Comparison of ENCODE assay signal across 1 cellular context in genomic region chr11:57320719-57321387, GRCh38.
A peak's percentile ranks its signal among the peaks of the same experiment; 100 is the strongest.
TF ChIP-seq lines count a peak whose summit lies in the region.

No MANE protein-coding gene starts in this region.

TF ChIP-seq in HepG2, 621 proteins besides CTCF, POLR2A, EP300 and RAD21 (continues in another document):
- no peak for TF ChIP-seq ZNF460 (CRISPR knock-in tag; IDR thresholded peaks at IDR 0.05; ENCODE audit: borderline replicate concordance)
- no peak for TF ChIP-seq KLF16 (CRISPR knock-in tag; IDR thresholded peaks at IDR 0.05)
- no peak for TF ChIP-seq ZNF367 (CRISPR knock-in tag; IDR thresholded peaks at IDR 0.05; ENCODE audit: borderline replicate concordance)
- no peak for TF ChIP-seq ZSCAN30 (CRISPR knock-in tag; IDR thresholded peaks at IDR 0.05)
- no peak for TF ChIP-seq NBN (conservative IDR thresholded peaks at IDR 0.05)
- no peak for TF ChIP-seq CREM (IDR thresholded peaks at IDR 0.05)
- TF ChIP-seq CREM (CRISPR knock-in tag; IDR thresholded peaks at IDR 0.05) = no peak
- no peak for TF ChIP-seq ETV6 (CRISPR knock-in tag; conservative IDR thresholded peaks at IDR 0.05)
- TF ChIP-seq TOPORS (CRISPR knock-in tag; IDR thresholded peaks at IDR 0.05) = no peak
- peak; percentile 66 for TF ChIP-seq ZFP36 (IDR thresholded peaks at IDR 0.05; ENCODE audit: borderline replicate concordance, low read depth, low read length, partially characterized antibody)
- no peak for TF ChIP-seq ZNF704 (CRISPR knock-in tag; IDR thresholded peaks at IDR 0.05; ENCODE audit: borderline replicate concordance)
- TF ChIP-seq ZNF883 (CRISPR knock-in tag; IDR thresholded peaks at IDR 0.05; ENCODE audit: not compliant biosample characterization) = no peak
- no peak for TF ChIP-seq ZNF782 (CRISPR knock-in tag; IDR thresholded peaks at IDR 0.05; ENCODE audit: borderline replicate concordance)
- no peak for TF ChIP-seq MYNN (CRISPR knock-in tag; IDR thresholded peaks at IDR 0.05; ENCODE audit: low read depth)
- no peak for TF ChIP-seq MBNL3 (CRISPR knock-in tag; conservative IDR thresholded peaks at IDR 0.05)
- TF ChIP-seq ZFP90 (CRISPR knock-in tag; IDR thresholded peaks at IDR 0.05; ENCODE audit: borderline replicate concordance) = no peak
- TF ChIP-seq ZFP82 (CRISPR knock-in tag; IDR thresholded peaks at IDR 0.05; ENCODE audit: borderline replicate concordance) = no peak
- TF ChIP-seq ZNF709 (CRISPR knock-in tag; IDR thresholded peaks at IDR 0.05) = no peak
- no peak for TF ChIP-seq ZFX (CRISPR knock-in tag; IDR thresholded peaks at IDR 0.05; ENCODE audit: low read depth)
- TF ChIP-seq NR2F1 (CRISPR knock-in tag; IDR thresholded peaks at IDR 0.05) = no peak
- TF ChIP-seq ZNF567 (CRISPR knock-in tag; IDR thresholded peaks at IDR 0.05; ENCODE audit: borderline replicate concordance) = no peak
- TF ChIP-seq CREB1 (IDR thresholded peaks at IDR 0.05) = no peak
- no peak for TF ChIP-seq CREB1 (CRISPR knock-in tag; IDR thresholded peaks at IDR 0.05)
- TF ChIP-seq ZNF781 (CRISPR knock-in tag; IDR thresholded peaks at IDR 0.05; ENCODE audit: borderline replicate concordance, not compliant biosample characterization) = no peak
- no peak for TF ChIP-seq SOX13 (IDR thresholded peaks at IDR 0.05)
- 0 out of 4 replicates have a peak, but pooled peaks of 1 of the 2 experiments have one; percentile 10 for TF ChIP-seq SOX13 (CRISPR knock-in tag; conservative IDR thresholded peaks at IDR 0.05 in 1 of 2, IDR thresholded peaks at IDR 0.05 in 1 of 2)
- no peak for TF ChIP-seq ZNF180 (CRISPR knock-in tag; IDR thresholded peaks at IDR 0.05; ENCODE audit: borderline replicate concordance, low read depth)
- 0 out of 2 replicates have a peak, but pooled peaks have one; percentile 33 for TF ChIP-seq ZNF609 (CRISPR knock-in tag; IDR thresholded peaks at IDR 0.05; ENCODE audit: borderline replicate concordance)
- TF ChIP-seq ZNF549 (CRISPR knock-in tag; IDR thresholded peaks at IDR 0.05) = no peak
- TF ChIP-seq ZNF235 (CRISPR knock-in tag; IDR thresholded peaks at IDR 0.05; ENCODE audit: borderline replicate concordance) = no peak
- TF ChIP-seq RARA (CRISPR knock-in tag; IDR thresholded peaks at IDR 0.05) = no peak
- no peak for TF ChIP-seq ZNF770 (CRISPR knock-in tag; IDR thresholded peaks at IDR 0.05)
- no peak for TF ChIP-seq CSRNP2 (CRISPR knock-in tag; conservative IDR thresholded peaks at IDR 0.05; ENCODE audit: low read depth)
- no peak for TF ChIP-seq HBP1 (CRISPR knock-in tag; IDR thresholded peaks at IDR 0.05; ENCODE audit: low read depth)
- TF ChIP-seq ZNF234 (CRISPR knock-in tag; conservative IDR thresholded peaks at IDR 0.05) = no peak
- TF ChIP-seq ARID5B (CRISPR knock-in tag; IDR thresholded peaks at IDR 0.05) = 0 out of 2 replicates have a peak, but pooled peaks have one; percentile 16
- no peak for TF ChIP-seq ZSCAN31 (CRISPR knock-in tag; IDR thresholded peaks at IDR 0.05; ENCODE audit: low read depth)
- no peak for TF ChIP-seq ZBTB37 (CRISPR knock-in tag; IDR thresholded peaks at IDR 0.05)
- no peak for TF ChIP-seq TSC22D2 (CRISPR knock-in tag; IDR thresholded peaks at IDR 0.05; ENCODE audit: borderline replicate concordance)
- no peak for TF ChIP-seq CEBPG (CRISPR knock-in tag; IDR thresholded peaks at IDR 0.05)
- no peak for TF ChIP-seq SMAD3 (CRISPR knock-in tag; IDR thresholded peaks at IDR 0.05)
- no peak for TF ChIP-seq NCOA2 (CRISPR knock-in tag; IDR thresholded peaks at IDR 0.05)
- TF ChIP-seq ZFYVE20 (CRISPR knock-in tag; IDR thresholded peaks at IDR 0.05; ENCODE audit: borderline replicate concordance, low read depth) = no peak
- peak; percentile 52 for TF ChIP-seq SAP130 (CRISPR knock-in tag; IDR thresholded peaks at IDR 0.05; ENCODE audit: low read depth)
- TF ChIP-seq ZC3H13 (CRISPR knock-in tag; IDR thresholded peaks at IDR 0.05) = no peak
- peak; percentile 60; the same call in 1 of the 2 replicates for TF ChIP-seq TFAP4 (IDR thresholded peaks at IDR 0.05; ENCODE audit: borderline replicate concordance, low read depth)
- TF ChIP-seq HES4 (CRISPR knock-in tag; IDR thresholded peaks at IDR 0.05; ENCODE audit: borderline replicate concordance) = no peak
- TF ChIP-seq DPF2 (CRISPR knock-in tag; IDR thresholded peaks at IDR 0.05; ENCODE audit: borderline replicate concordance, low read depth) = no peak
- TF ChIP-seq MIXL1 (CRISPR knock-in tag; IDR thresholded peaks at IDR 0.05) = no peak
- no peak for TF ChIP-seq KDM1A (CRISPR knock-in tag; IDR thresholded peaks at IDR 0.05)
